In genomic region chr7:100682228-100682741, GRCh38 we compare ENCODE assay signal across 1 cellular context.
TF ChIP-seq lines count a peak whose summit lies in the region.

No MANE protein-coding gene starts in this region.

TF ChIP-seq in IMR-90, 13 proteins besides CTCF, POLR2A, EP300 and RAD21:
- TF ChIP-seq CEBPB (IDR thresholded peaks at IDR 0.05; ENCODE audit: low read depth, low read length) (no peak), USF2 (IDR thresholded peaks at IDR 0.05; ENCODE audit: low read depth, low read length) (no peak), FOS (IDR thresholded peaks at IDR 0.05; ENCODE audit: low read depth, low read length) (peak; percentile 58), CHD1 (IDR thresholded peaks at IDR 0.05; ENCODE audit: low read depth, low read length) (no peak), MAFK (IDR thresholded peaks at IDR 0.05; ENCODE audit: low read depth, low read length) (no peak), RFX5 (IDR thresholded peaks at IDR 0.05; ENCODE audit: low read depth, low read length) (no peak)
